In genomic region chr2:108917526-108917925, GRCh38 we compare ENCODE assay signal across 17 cellular contexts.
DNase-seq lines count a peak whose midpoint lies in the region; ATAC-seq and TF ChIP-seq lines count a peak whose summit lies in the region.
"Had no signal": no experiment of that assay in that cellular context is flagged by ENCODE, and none has a peak within 500 bp of the region (broad histone marks: within the 10 kb centered on the region; RNA-seq: fewer than 3 reads in every experiment).

No MANE protein-coding gene starts in this region.

- H3K27me3 Mint-ChIP-seq in activated T-cell treated with anti-CD3 and anti-CD28 coated beads, Interleukin-2, amount 50 U/mL, for 4 hours (ENCODE audit: low read depth) = no peaks in the 10 kb centered on the region

- H3K4me1 ChIP-seq in right atrium auricular region = no peaks in the 10 kb centered on the region
- H3K4me1 ChIP-seq: A549 had no signal

- H3K27ac ChIP-seq in right atrium auricular region = no peak overlapping the region
- H3K27ac ChIP-seq: A549, KMS-11 had no signal

- no peaks in the 10 kb centered on the region for H3K9me3 Mint-ChIP-seq in activated T-cell treated with anti-CD3 and anti-CD28 coated beads, Interleukin-2, amount 50 U/mL, for 4 hours

- ATAC-seq in Right ventricle myocardium inferior (no peak), left colon (peak; percentile 41)
- ATAC-seq in activated T-cell treated with anti-CD3 and anti-CD28 coated beads, Interleukin-2, amount 50 U/mL, for 4 hours = no peak
- ATAC-seq: A549 had no signal

- TF ChIP-seq CTCF in right atrium auricular region (IDR thresholded peaks at IDR 0.05) = no peak

- no peak overlapping the region for H3K4me3 ChIP-seq in right atrium auricular region
- H3K4me3 ChIP-seq: A549 had no signal

- peak; percentile 52 for DNase-seq in right atrium auricular region (ENCODE audit: low spot score)
- DNase-seq in Right ventricle myocardium inferior (ENCODE audit: missing footprints) = no peak
- no peak for DNase-seq in left colon
- DNase-seq in stimulated activated CD8-positive, alpha-beta memory T cell treated with anti-CD3 and anti-CD28 coated beads, Interleukin-4, amount 100 ng/mL, for 48 hours = peak; percentile 15
- no peak for DNase-seq in activated T-cell treated with anti-CD3 and anti-CD28 coated beads, Interleukin-2, amount 50 U/mL, for 4 hours
- DNase-seq in GM19240 (ENCODE audit: insufficient read length, low spot score) = no peak
- DNase-seq in LoVo (ENCODE audit: low spot score) = no peak
- DNase-seq: DMS79, GOT3, NCI-H1417, NCI-H187, NCI-H2107, NCI-H510A treated with DMSO at 0.1 percent for 48 hours, NCI-H82, SIG-M5 had no signal

- H3K27me3 ChIP-seq in right atrium auricular region = no peaks in the 10 kb centered on the region

- H3K36me3 Mint-ChIP-seq in activated T-cell treated with anti-CD3 and anti-CD28 coated beads, Interleukin-2, amount 50 U/mL, for 4 hours (ENCODE audit: insufficient read depth) = no peaks in the 10 kb centered on the region

- H3K4me3 Mint-ChIP-seq in activated T-cell treated with anti-CD3 and anti-CD28 coated beads, Interleukin-2, amount 50 U/mL, for 4 hours = no peak overlapping the region

- H3K36me3 ChIP-seq in right atrium auricular region = no peaks in the 10 kb centered on the region

- no peaks in the 10 kb centered on the region for H3K4me1 Mint-ChIP-seq in activated T-cell treated with anti-CD3 and anti-CD28 coated beads, Interleukin-2, amount 50 U/mL, for 4 hours (ENCODE audit: low read depth)

- H3K9me3 ChIP-seq in right atrium auricular region = no peaks in the 10 kb centered on the region
- H3K9me3 ChIP-seq: A549 had no signal

- intact Hi-C loops in Right ventricle myocardium inferior (cut with DNase I) = no loop called here
- intact Hi-C loops in left colon (cut with DNase I, micrococcal nuclease) = no loop called here

Comparison
In these comparisons a context has a peak if more than half of its experiments do, and no peak if none do; other contexts are left out.
1. DNase-seq: peak in right atrium auricular region (single experiment) and stimulated activated CD8-positive, alpha-beta memory T cell treated with anti-CD3 and anti-CD28 coated beads, Interleukin-4, amount 100 ng/mL, for 48 hours (single experiment); none in Right ventricle myocardium inferior (single experiment), left colon (0 of 2), activated T-cell treated with anti-CD3 and anti-CD28 coated beads, Interleukin-2, amount 50 U/mL, for 4 hours (single experiment), GM19240 (single experiment) and LoVo (single experiment).